ENCODE assay signal across 19 cellular contexts in the genomic region with DNA sequence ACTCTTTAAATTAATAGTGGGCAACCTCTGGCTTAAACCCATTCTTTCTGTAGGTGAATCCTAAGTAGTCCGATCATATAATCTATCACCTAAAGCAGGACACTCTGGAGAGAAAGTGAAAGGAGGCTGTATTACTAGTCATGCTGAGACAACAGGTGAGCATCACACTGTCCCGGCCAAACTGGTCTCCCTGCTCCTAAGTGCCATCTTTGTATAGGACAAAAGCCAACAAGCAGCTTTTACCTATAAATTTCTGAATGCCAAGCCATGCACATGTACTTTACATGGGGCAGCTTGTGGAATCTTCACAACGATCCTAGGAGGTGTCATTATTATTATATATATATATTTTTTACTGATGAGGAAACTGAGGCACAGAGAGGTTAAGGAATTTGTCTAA. TPM values are rescaled to one million over a fixed set of nuclear protein-coding genes. Genes with fewer than 3 reads are reported as not detected.
DNase-seq lines count a peak whose midpoint lies in the region; ATAC-seq and TF ChIP-seq lines count a peak whose summit lies in the region.
"Had no signal": no experiment of that assay in that cellular context is flagged by ENCODE, and none has a peak within 500 bp of the region (broad histone marks: within the 10 kb centered on the region; RNA-seq: fewer than 3 reads in every experiment).

No MANE protein-coding gene starts in this region.

- no peak overlapping the region for H3K4me3 ChIP-seq in OCI-LY7 (ENCODE audit: low read depth, low read length, poor library complexity, severe bottlenecking)
- H3K4me3 ChIP-seq: BLaER1, GM12878 had no signal

- H3K27ac ChIP-seq in layer of hippocampus (ENCODE audit: low read depth, low read length): peak overlapping the region; percentile 35
- no peak overlapping the region for H3K27ac ChIP-seq in OCI-LY7 (ENCODE audit: low read depth, low read length, poor library complexity, severe bottlenecking)
- H3K27ac ChIP-seq: 22Rv1, BLaER1 had no signal

- peak; percentile 2 for DNase-seq in natural killer cell treated with Interleukin-12 subunit alpha and Interleukin-12 subunit beta and Interleukin-15 and Interleukin-18, amount 100 ng/mL, for 72 hours (ENCODE audit: low spot score)
- DNase-seq in natural killer cell (no peak), sciatic nerve (ENCODE audit: low spot score) (peak; percentile 12), OCI-LY7 (ENCODE audit: low spot score) (no peak), islet precursor cell (no peak)
- DNase-seq: CD4-positive, alpha-beta T cell; CD8-positive, alpha-beta memory T cell; DMS 273 treated with DMSO at 0.1 percent for 48 hours; EL; GDM1; GOT3; HCEC 1CT had no signal

- H3K4me3 Mint-ChIP-seq in natural killer cell treated with Interleukin-12 subunit alpha and Interleukin-12 subunit beta and Interleukin-15 and Interleukin-18, amount 100 ng/mL, for 72 hours: no peak overlapping the region
- no peak overlapping the region for H3K4me3 Mint-ChIP-seq in natural killer cell
- H3K4me3 Mint-ChIP-seq: B cell; CD14-positive monocyte; CD4-positive, alpha-beta T cell; CD8-positive, alpha-beta memory T cell had no signal

- no peaks in the 10 kb centered on the region for H3K4me1 ChIP-seq in OCI-LY7 (ENCODE audit: insufficient read depth, low read length, poor library complexity, severe bottlenecking)
- H3K4me1 ChIP-seq: BLaER1 had no signal

- no peaks in the 10 kb centered on the region for H4K20me1 ChIP-seq in OCI-LY7 (ENCODE audit: insufficient read depth, low read length)
- H4K20me1 ChIP-seq: BLaER1 had no signal

- POLR2A ChIA-PET in OCI-LY7 (lab: Charles Lee): interaction anchor here (0.6 to 0.7 kb wide), 2 partner anchors 8 to 168 kb away, joined by 3 read pairs; no protein-coding TSS in a partner anchor

- no peak overlapping the region for H3K27ac Mint-ChIP-seq in natural killer cell treated with Interleukin-12 subunit alpha and Interleukin-12 subunit beta and Interleukin-15 and Interleukin-18, amount 100 ng/mL, for 72 hours
- no peak overlapping the region for H3K27ac Mint-ChIP-seq in natural killer cell
- H3K27ac Mint-ChIP-seq: B cell; CD14-positive monocyte; CD4-positive, alpha-beta T cell; CD8-positive, alpha-beta memory T cell had no signal

- no peaks in the 10 kb centered on the region for H3K27me3 ChIP-seq in layer of hippocampus (ENCODE audit: control insufficient read depth, insufficient read depth, low read length)
- H3K27me3 ChIP-seq: BLaER1 had no signal

- H3K9me3 Mint-ChIP-seq in natural killer cell treated with Interleukin-12 subunit alpha and Interleukin-12 subunit beta and Interleukin-15 and Interleukin-18, amount 100 ng/mL, for 72 hours: no peaks in the 10 kb centered on the region
- H3K9me3 Mint-ChIP-seq in natural killer cell: no peaks in the 10 kb centered on the region
- H3K9me3 Mint-ChIP-seq: CD4-positive, alpha-beta T cell; CD8-positive, alpha-beta memory T cell had no signal

- H3K9me2 ChIP-seq in OCI-LY7 (ENCODE audit: insufficient read depth, low read length): no peaks in the 10 kb centered on the region

- no peaks in the 10 kb centered on the region for H3K4me1 Mint-ChIP-seq in natural killer cell treated with Interleukin-12 subunit alpha and Interleukin-12 subunit beta and Interleukin-15 and Interleukin-18, amount 100 ng/mL, for 72 hours (ENCODE audit: low read depth in 2 of 2)
- H3K4me1 Mint-ChIP-seq in natural killer cell: no peaks in the 10 kb centered on the region
- H3K4me1 Mint-ChIP-seq: B cell; CD8-positive, alpha-beta memory T cell had no signal

- BruUV-seq in OCI-LY7 (replicated peaks; lab: Mats Ljungman, UMichigan): no TSS peak

- H3K4me2 ChIP-seq in OCI-LY7 (ENCODE audit: low read length): no peak overlapping the region
- H3K4me2 ChIP-seq: BLaER1 had no signal

- H3K9me3 ChIP-seq in OCI-LY7 (ENCODE audit: low read length): no peaks in the 10 kb centered on the region
- H3K9me3 ChIP-seq: BLaER1 had no signal

- peaks cover 10 to 11% of the 10 kb centered on the region in 2 donors for H3K27me3 Mint-ChIP-seq in natural killer cell treated with Interleukin-12 subunit alpha and Interleukin-12 subunit beta and Interleukin-15 and Interleukin-18, amount 100 ng/mL, for 72 hours
- peaks cover 8 to 12% of the 10 kb centered on the region in 2 donors for H3K27me3 Mint-ChIP-seq in natural killer cell (ENCODE audit: low read depth in 2 of 2)

- H3K36me3 ChIP-seq in OCI-LY7 (ENCODE audit: insufficient read depth, low read length): no peaks in the 10 kb centered on the region
- H3K36me3 ChIP-seq: BLaER1 had no signal

- TF ChIP-seq CTCF in natural killer cell (IDR thresholded peaks at IDR 0.05): no peak
- TF ChIP-seq CTCF in OCI-LY7 (conservative IDR thresholded peaks at IDR 0.05; ENCODE audit: low read length): no peak

- no peaks in the 10 kb centered on the region for H3K79me2 ChIP-seq in OCI-LY7 (ENCODE audit: insufficient read depth, low read depth, low read length)

- no peaks in the 10 kb centered on the region for H3K36me3 Mint-ChIP-seq in natural killer cell treated with Interleukin-12 subunit alpha and Interleukin-12 subunit beta and Interleukin-15 and Interleukin-18, amount 100 ng/mL, for 72 hours
- no peaks in the 10 kb centered on the region for H3K36me3 Mint-ChIP-seq in natural killer cell
- H3K36me3 Mint-ChIP-seq: CD14-positive monocyte; CD8-positive, alpha-beta memory T cell had no signal

- CTCF ChIA-PET in OCI-LY7 (lab: Charles Lee; ENCODE audit: unreplicated experiment): no interaction called here

- H2AFZ ChIP-seq in OCI-LY7 (ENCODE audit: low read length): no peak overlapping the region

- intact Hi-C loops in natural killer cell (cut with micrococcal nuclease): no loop called here
- intact Hi-C loops in sciatic nerve (cut with DNase I): no loop called here
- intact Hi-C loops in OCI-LY7 (cut with micrococcal nuclease; ENCODE audit: unreplicated experiment): no loop called here

- ATAC-seq in natural killer cell treated with Interleukin-12 subunit alpha and Interleukin-12 subunit beta and Interleukin-15 and Interleukin-18, amount 100 ng/mL, for 72 hours: no peak
- no peak for ATAC-seq in natural killer cell
- ATAC-seq in sciatic nerve: no peak
- ATAC-seq in GM18519 (IDR thresholded peaks at IDR 0.05; ENCODE audit: low FRiP score, unreplicated experiment): no peak
- ATAC-seq: GM12878 had no signal

RNA-seq across cellular contexts. Expression of a gene that starts 18.0 kb away (rescaled TPM):
- total RNA-seq in natural killer cell treated with Interleukin-12 subunit alpha and Interleukin-12 subunit beta and Interleukin-15 and Interleukin-18, amount 100 ng/mL, for 72 hours: 1 to 10 TPM; 1.2 to 1.9 TPM
- total RNA-seq in natural killer cell: not detected
- 6.1 TPM for total RNA-seq in sciatic nerve
- not detected in 2 replicates for total RNA-seq in OCI-LY7 (2014; rRNA removed; shearing (Covaris generic))
- total RNA-seq in OCI-LY7 (2022): not detected in 2 replicates

RNA-seq across cellular contexts. Expression of a gene that starts 48.9 kb away (rescaled TPM):
- total RNA-seq in natural killer cell treated with Interleukin-12 subunit alpha and Interleukin-12 subunit beta and Interleukin-15 and Interleukin-18, amount 100 ng/mL, for 72 hours: 10 to 100 TPM; 30.1 to 37.4 TPM
- total RNA-seq in natural killer cell: 10 to 100 TPM; 50.9 to 56.0 (median 54.5) TPM
- total RNA-seq in sciatic nerve: 21.6 TPM
- 19.7 and 23.0 TPM in 2 replicates for total RNA-seq in OCI-LY7 (2014; rRNA removed; shearing (Covaris generic))
- 12.0 and 15.5 TPM in 2 replicates for total RNA-seq in OCI-LY7 (2022)

Comparison
In these comparisons a context has a peak if more than half of its experiments do, and no peak if none do; other contexts are left out.
1. DNase-seq: peak in natural killer cell treated with Interleukin-12 subunit alpha and Interleukin-12 subunit beta and Interleukin-15 and Interleukin-18, amount 100 ng/mL, for 72 hours (single experiment) and sciatic nerve (single experiment); none in natural killer cell (single experiment), OCI-LY7 (single experiment) and islet precursor cell (single experiment).